In genomic region chr19:50475736-50476223, GRCh38 we compare ENCODE assay signal across 8 cellular contexts. TPM values are rescaled to one million over a fixed set of nuclear protein-coding genes. Genes with fewer than 3 reads are reported as not detected.
A peak's percentile ranks its signal among the peaks of the same experiment; 100 is the strongest.
DNase-seq lines count a peak whose midpoint lies in the region; ATAC-seq and TF ChIP-seq lines count a peak whose summit lies in the region.

No MANE protein-coding gene starts in this region.

- no peaks in the 10 kb centered on the region for H3K27me3 ChIP-seq in brain microvascular endothelial cell (replicated peaks)

- no peak for TF ChIP-seq CTCF in AG10803 (conservative IDR thresholded peaks at IDR 0.05; ENCODE audit: low read length)
- TF ChIP-seq CTCF in brain microvascular endothelial cell (IDR thresholded peaks at IDR 0.05; ENCODE audit: low read depth, low read length, missing control alignments): no peak

- ATAC-seq in HG02840 (IDR thresholded peaks at IDR 0.05; ENCODE audit: low FRiP score, unreplicated experiment) (peak; percentile 10), GM19455 (IDR thresholded peaks at IDR 0.05; ENCODE audit: unreplicated experiment) (no peak), HG03457 (IDR thresholded peaks at IDR 0.05; ENCODE audit: unreplicated experiment) (no peak)
- ATAC-seq in naive thymus-derived CD8-positive, alpha-beta T cell: peak in 1 of 2 donors; percentile 41

- H3K4me3 ChIP-seq in AG10803 (ENCODE audit: low read length): peak overlapping the region; percentile 24
- H3K4me3 ChIP-seq in brain microvascular endothelial cell (ENCODE audit: low read depth, low read length): peak overlapping the region; percentile 87

- H3K36me3 ChIP-seq in brain microvascular endothelial cell (replicated peaks): peaks cover 7% of the 10 kb centered on the region

- no peak for DNase-seq in AG10803 (ENCODE audit: low read depth)
- DNase-seq in brain microvascular endothelial cell: no peak
- peak in 1 of 10 donors; percentile 14 for DNase-seq in naive thymus-derived CD8-positive, alpha-beta T cell
- DNase-seq in KG1 (lab: John Stamatoyannopoulos, UW): no peak
- DNase-seq in HK-2 (ENCODE audit: unreplicated experiment): no peak

- H3K4me3 Mint-ChIP-seq in naive thymus-derived CD8-positive, alpha-beta T cell: peak overlapping the region; percentile 92 to 100 (median 96)

- no peak overlapping the region for H3K27ac ChIP-seq in brain microvascular endothelial cell

- H3K36me3 Mint-ChIP-seq in naive thymus-derived CD8-positive, alpha-beta T cell: peaks cover 0 to 13% (median 0%) of the 10 kb centered on the region in 3 donors

- POLR2A ChIA-PET in naive thymus-derived CD8-positive, alpha-beta T cell (lab: Charles Lee): interaction anchor here (1.3 to 2.3 kb wide), 2 partner anchors 10 to 35 kb away, joined by 4 to 9 read pairs; partner anchors contain the start of gene JOSD2

- in situ Hi-C loops in brain microvascular endothelial cell (cut with HindIII; ENCODE audit: low pct_ligation_motif_present, low sequenced_read_pairs): no loop called here

- peaks cover 22 to 34% (median 26%) of the 10 kb centered on the region in 4 donors for H3K4me1 Mint-ChIP-seq in naive thymus-derived CD8-positive, alpha-beta T cell

- H3K27me3 Mint-ChIP-seq in naive thymus-derived CD8-positive, alpha-beta T cell: peaks cover 0 to 2% (median 0%) of the 10 kb centered on the region in 5 donors

- no peaks in the 10 kb centered on the region for H3K9me3 Mint-ChIP-seq in naive thymus-derived CD8-positive, alpha-beta T cell

- H3K27ac Mint-ChIP-seq in naive thymus-derived CD8-positive, alpha-beta T cell: peak overlapping the region; percentile 92 to 99 (median 98)

RNA-seq across cellular contexts. Expression of gene EMC10, which starts 0.5 kb away (rescaled TPM):
- 10 to 100 TPM; 83.5 to 84.4 TPM for total RNA-seq in naive thymus-derived CD8-positive, alpha-beta T cell
- 10 to 100 TPM in 1 of 3 donors, 1 to 10 TPM in 2; 8.3 to 11.2 (median 9.6) TPM for polyA plus RNA-seq in naive thymus-derived CD8-positive, alpha-beta T cell

RNA-seq across cellular contexts. Expression of gene GARIN5A, which starts 0.9 kb away (rescaled TPM):
- total RNA-seq in naive thymus-derived CD8-positive, alpha-beta T cell: under 1 TPM in 1 of 2 experiments, not detected in 1; 0.94 TPM
- polyA plus RNA-seq in naive thymus-derived CD8-positive, alpha-beta T cell: 1 to 10 TPM in 1 of 3 donors, under 1 TPM in 2; 0.65 to 1.7 (median 0.96) TPM

RNA-seq across cellular contexts. Expression of gene JOSD2, which starts 35.2 kb away (rescaled TPM):
- 10 to 100 TPM; 22.8 to 25.6 TPM for total RNA-seq in naive thymus-derived CD8-positive, alpha-beta T cell
- 10 to 100 TPM; 19.8 to 26.2 (median 22.8) TPM for polyA plus RNA-seq in naive thymus-derived CD8-positive, alpha-beta T cell

RNA-seq across cellular contexts. Expression of gene ASPDH, which starts 37.9 kb away (rescaled TPM):
- total RNA-seq in naive thymus-derived CD8-positive, alpha-beta T cell: not detected
- polyA plus RNA-seq in naive thymus-derived CD8-positive, alpha-beta T cell: 1 to 10 TPM in 1 of 3 donors, not detected in 2; 1.4 TPM

RNA-seq across cellular contexts. Expression of gene MYBPC2, which starts 43.1 kb away (rescaled TPM):
- total RNA-seq in naive thymus-derived CD8-positive, alpha-beta T cell: not detected
- polyA plus RNA-seq in naive thymus-derived CD8-positive, alpha-beta T cell: not detected
